Comparison of ENCODE assay signal across 20 cellular contexts in genomic region chr9:84322830-84323229, GRCh38. TPM values are rescaled to one million over a fixed set of nuclear protein-coding genes. Genes with fewer than 3 reads are reported as not detected.
DNase-seq lines count a peak whose midpoint lies in the region; ATAC-seq and TF ChIP-seq lines count a peak whose summit lies in the region.
"Had no signal": no experiment of that assay in that cellular context is flagged by ENCODE, and none has a peak within 500 bp of the region (broad histone marks: within the 10 kb centered on the region; RNA-seq: fewer than 3 reads in every experiment).

No MANE protein-coding gene starts in this region.

- ATAC-seq in Panc1: peak; percentile 53; the same call in 1 of the 2 replicates
- no peak for ATAC-seq in GM18519 (IDR thresholded peaks at IDR 0.05; ENCODE audit: low FRiP score, unreplicated experiment)
- ATAC-seq: K562; stimulated activated effector memory CD8-positive, alpha-beta T cell treated with anti-CD3 and anti-CD28 coated beads, Interleukin-12 subunit alpha, Interleukin-12 subunit beta, amount 100 ng/mL, for 72 hours had no signal

- no peak for TF ChIP-seq CTCF in Panc1 (IDR thresholded peaks at IDR 0.05)
- TF ChIP-seq CTCF in neutrophil (IDR thresholded peaks at IDR 0.05): no peak

- in situ Hi-C loops in Panc1 (cut with HindIII; ENCODE audit: low pct_unique_long_range_greater_than_20kb, low sequenced_read_pairs): no loop called here

- H3K27me3 ChIP-seq in Panc1 (ENCODE audit: control insufficient read depth, insufficient read depth, low read length) (no peaks in the 10 kb centered on the region), neutrophil (no peaks in the 10 kb centered on the region)
- H3K27me3 ChIP-seq: transverse colon had no signal

- DNase-seq in EH (ENCODE audit: low read depth) (peak; percentile 68), Panc1 (ENCODE audit: low read depth, low spot score) (no peak), dedifferentiated amniotic fluid mesenchymal stem cell (ENCODE audit: extremely low spot score) (peak; percentile 73), HEK293T (ENCODE audit: extremely low spot score) (no peak)
- no peak for DNase-seq in activated naive CD4-positive, alpha-beta T cell (lab: John Stamatoyannopoulos, UW)
- no peak for DNase-seq in activated effector memory CD4-positive, alpha-beta T cell treated with anti-CD3 and anti-CD28 coated beads, Interleukin-2, amount 50 U/mL, for 16 hours
- DNase-seq: activated gamma-delta T cell, C1 segment of cervical spinal cord, head of caudate nucleus, kidney, NCI-H1417, nucleus accumbens, transverse colon, WERI-Rb-1 had no signal

- intact Hi-C loops in Panc1 (cut with micrococcal nuclease; ENCODE audit: unreplicated experiment): no loop called here

- H3K4me3 ChIP-seq in Panc1 (ENCODE audit: low read depth in 2 of 2, low read length in 2 of 2) (no peak overlapping the region), neutrophil (ENCODE audit: low read depth in 1 of 2, low read length in 1 of 2) (no peak overlapping the region)
- H3K4me3 ChIP-seq: K562, skin epidermis, transverse colon had no signal

- BruUV-seq in Panc1 (replicated peaks; lab: Mats Ljungman, UMichigan): no TSS peak

- no peaks in the 10 kb centered on the region for H3K9me3 ChIP-seq in Panc1 (ENCODE audit: control insufficient read depth, insufficient read depth, low read depth, low read length)
- H3K9me3 ChIP-seq in neutrophil: no peaks in the 10 kb centered on the region
- H3K9me3 ChIP-seq: transverse colon had no signal

- H3K27ac ChIP-seq in Panc1 (ENCODE audit: low read length) (no peak overlapping the region), neutrophil (peak overlapping the region; percentile 85)
- H3K27ac ChIP-seq: skin epidermis, transverse colon, WERI-Rb-1 had no signal

- H3K4me1 ChIP-seq in Panc1 (ENCODE audit: control insufficient read depth, insufficient read depth, low read length) (no peaks in the 10 kb centered on the region), neutrophil (ENCODE audit: control insufficient read depth in 1 of 2, insufficient read depth in 1 of 2, low read depth in 1 of 2, low read length in 1 of 2) (peaks cover 35 to 37% of the 10 kb centered on the region in 2 experiments)

- POLR2A ChIA-PET in Panc1 (lab: Charles Lee) (no interaction called here), HEK293T (lab: Yijun Ruan, JAX) (no interaction called here)

- CTCF ChIA-PET in Panc1 (lab: Charles Lee): no interaction called here
- CTCF ChIA-PET in HEK293T (lab: Yijun Ruan, JAX): no interaction called here

- H3K36me3 ChIP-seq in Panc1 (ENCODE audit: control insufficient read depth, insufficient read depth, low read length) (no peaks in the 10 kb centered on the region), neutrophil (no peaks in the 10 kb centered on the region)
- H3K36me3 ChIP-seq: transverse colon, WERI-Rb-1 had no signal

TF ChIP-seq in HEK293T, 16 proteins besides CTCF, POLR2A, EP300 and RAD21:
- TF ChIP-seq PKNOX1 (IDR thresholded peaks at IDR 0.05): no peak
- TF ChIP-seq FOXK2 (IDR thresholded peaks at IDR 0.05): no peak
- TF ChIP-seq NFRKB (IDR thresholded peaks at IDR 0.05): no peak
- TF ChIP-seq ZNF384 (IDR thresholded peaks at IDR 0.05): no peak
- no peak for TF ChIP-seq ELF4 (IDR thresholded peaks at IDR 0.05)
- TF ChIP-seq FOXM1 (IDR thresholded peaks at IDR 0.05; ENCODE audit: borderline replicate concordance): no peak
- TF ChIP-seq CTBP1 (IDR thresholded peaks at IDR 0.05; ENCODE audit: borderline replicate concordance): no peak
- no peak for TF ChIP-seq HDGF (IDR thresholded peaks at IDR 0.05; ENCODE audit: borderline replicate concordance)
- TF ChIP-seq BHLHE40 (IDR thresholded peaks at IDR 0.05; ENCODE audit: borderline replicate concordance): no peak
- TF ChIP-seq ARNT (IDR thresholded peaks at IDR 0.05): no peak
- TF ChIP-seq SUZ12 (IDR thresholded peaks at IDR 0.05): no peak
- TF ChIP-seq LEF1 (IDR thresholded peaks at IDR 0.05; ENCODE audit: borderline replicate concordance): no peak

RNA-seq across cellular contexts. Expression of gene SLC28A3, which starts 17.7 kb away (rescaled TPM):
- not detected for total RNA-seq in Panc1 (2021; ENCODE audit: unreplicated experiment)
- not detected for polyA plus RNA-seq in Panc1 (2012; ENCODE audit: insufficient read length)
- total RNA-seq: H1, K562 had no signal
- polyA plus RNA-seq: K562 had no signal

Comparison
In these comparisons a context has a peak if more than half of its experiments do, and no peak if none do; other contexts are left out.
1. DNase-seq: peak in EH (single experiment) and dedifferentiated amniotic fluid mesenchymal stem cell (single experiment); none in Panc1 (single experiment), activated naive CD4-positive, alpha-beta T cell (0 of 4), activated effector memory CD4-positive, alpha-beta T cell treated with anti-CD3 and anti-CD28 coated beads, Interleukin-2, amount 50 U/mL, for 16 hours (single experiment) and HEK293T (single experiment).